Comparison of ENCODE assay signal across 6 cellular contexts in the genomic region with DNA sequence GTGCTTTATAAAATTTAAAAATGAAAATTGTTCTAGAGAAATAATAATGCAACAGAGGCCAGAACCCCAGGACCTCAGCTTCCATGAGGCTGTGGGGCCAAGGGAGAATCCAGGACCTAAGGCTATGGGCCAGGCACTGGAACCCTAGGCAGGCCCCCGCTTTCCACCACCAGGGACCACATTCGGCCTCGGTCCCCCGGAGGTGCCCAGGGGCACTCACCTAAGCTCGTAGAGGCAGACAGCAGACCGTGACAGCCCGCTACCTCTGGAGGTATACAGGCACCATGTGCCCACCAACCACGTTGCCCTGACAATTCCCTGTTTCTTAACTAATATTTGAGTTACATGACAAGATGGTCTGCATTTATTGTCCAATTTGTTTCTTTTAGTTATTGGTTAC. TPM values are rescaled to one million over a fixed set of nuclear protein-coding genes. Genes with fewer than 3 reads are reported as not detected.
"Had no signal": no experiment of that assay in that cellular context is flagged by ENCODE, and none has a peak within 500 bp of the region (broad histone marks: within the 10 kb centered on the region; RNA-seq: fewer than 3 reads in every experiment).

No MANE protein-coding gene starts in this region.

- H3K4me1 Mint-ChIP-seq: IgD-negative memory B cell had no signal

- H3K4me3 ChIP-seq: K562 had no signal

- DNase-seq: KBM-7 had no signal

- H3K27ac Mint-ChIP-seq: IgD-negative memory B cell had no signal

- H3K36me3 Mint-ChIP-seq: IgD-negative memory B cell had no signal

- H3K27ac ChIP-seq: HL-60 had no signal

- ATAC-seq: HepG2, K562 had no signal

- H3K4me3 Mint-ChIP-seq: IgD-negative memory B cell had no signal

RNA-seq across cellular contexts. Expression of a gene that starts 49.5 kb away (rescaled TPM):
- total RNA-seq: HepG2, HT-29, K562 had no signal
- polyA plus RNA-seq: HepG2, IgD-negative memory B cell, K562 had no signal
